Comparison of ENCODE assay signal across 1 cellular context in the genomic region with DNA sequence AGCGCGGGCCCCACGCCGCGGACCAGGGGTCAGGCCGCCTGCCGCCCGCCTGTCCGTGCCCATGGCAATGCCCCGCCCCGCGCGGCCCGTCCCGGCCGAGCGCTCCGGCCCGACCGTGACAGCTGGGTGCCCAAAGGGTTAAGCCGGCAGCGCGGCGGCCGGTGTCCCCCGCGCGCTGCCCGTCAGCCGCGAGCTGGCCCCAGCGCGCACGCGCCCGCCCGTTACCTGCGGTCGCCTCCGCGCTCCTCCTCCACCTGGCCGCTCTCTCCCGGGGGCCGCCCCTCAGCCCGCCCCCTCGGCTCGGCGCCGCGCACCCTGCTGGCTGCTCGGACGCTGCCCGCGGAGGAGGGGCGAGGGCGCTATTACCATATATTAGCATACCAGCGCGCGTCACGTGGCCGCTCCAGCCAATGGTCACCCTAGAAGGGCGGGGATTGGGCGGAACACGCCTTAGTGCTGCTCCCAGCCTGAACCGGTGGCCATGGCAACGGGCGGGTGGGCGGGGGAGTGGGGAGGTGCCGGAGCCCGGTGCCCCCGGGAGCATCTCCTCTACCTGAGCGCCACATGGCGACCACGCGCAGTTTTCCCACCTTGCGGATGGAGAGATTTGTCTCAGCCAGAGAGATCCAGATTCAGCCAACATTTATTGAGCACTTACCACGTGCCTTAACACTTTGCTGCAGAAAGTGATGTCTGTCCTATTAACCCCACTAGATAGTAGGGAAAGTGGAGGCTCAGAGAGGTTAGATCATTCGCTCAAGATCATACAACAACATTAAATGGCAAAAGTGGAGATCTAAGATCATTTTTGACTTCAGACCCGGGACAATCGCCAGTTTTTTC.
A peak's percentile ranks its signal among the peaks of the same experiment; 100 is the strongest.
TF ChIP-seq lines count a peak whose summit lies in the region.

A gene with protein sequence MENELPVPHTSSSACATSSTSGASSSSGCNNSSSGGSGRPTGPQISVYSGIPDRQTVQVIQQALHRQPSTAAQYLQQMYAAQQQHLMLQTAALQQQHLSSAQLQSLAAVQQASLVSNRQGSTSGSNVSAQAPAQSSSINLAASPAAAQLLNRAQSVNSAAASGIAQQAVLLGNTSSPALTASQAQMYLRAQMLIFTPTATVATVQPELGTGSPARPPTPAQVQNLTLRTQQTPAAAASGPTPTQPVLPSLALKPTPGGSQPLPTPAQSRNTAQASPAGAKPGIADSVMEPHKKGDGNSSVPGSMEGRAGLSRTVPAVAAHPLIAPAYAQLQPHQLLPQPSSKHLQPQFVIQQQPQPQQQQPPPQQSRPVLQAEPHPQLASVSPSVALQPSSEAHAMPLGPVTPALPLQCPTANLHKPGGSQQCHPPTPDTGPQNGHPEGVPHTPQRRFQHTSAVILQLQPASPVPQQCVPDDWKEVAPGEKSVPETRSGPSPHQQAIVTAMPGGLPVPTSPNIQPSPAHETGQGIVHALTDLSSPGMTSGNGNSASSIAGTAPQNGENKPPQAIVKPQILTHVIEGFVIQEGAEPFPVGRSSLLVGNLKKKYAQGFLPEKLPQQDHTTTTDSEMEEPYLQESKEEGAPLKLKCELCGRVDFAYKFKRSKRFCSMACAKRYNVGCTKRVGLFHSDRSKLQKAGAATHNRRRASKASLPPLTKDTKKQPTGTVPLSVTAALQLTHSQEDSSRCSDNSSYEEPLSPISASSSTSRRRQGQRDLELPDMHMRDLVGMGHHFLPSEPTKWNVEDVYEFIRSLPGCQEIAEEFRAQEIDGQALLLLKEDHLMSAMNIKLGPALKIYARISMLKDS (minus strand): TSS at position 345 of the 843 bp plus-strand sequence. CDS start 55,556 bp downstream, outside the sequence.

TF ChIP-seq in K562, 482 proteins besides CTCF, POLR2A, EP300 and RAD21 (continued from another document and continues in another):
- TF ChIP-seq ZNF785 (CRISPR knock-in tag; IDR thresholded peaks at IDR 0.05) = no peak
- no peak for TF ChIP-seq NR2F6 (CRISPR knock-in tag; IDR thresholded peaks at IDR 0.05)
- TF ChIP-seq, protein P1, sequence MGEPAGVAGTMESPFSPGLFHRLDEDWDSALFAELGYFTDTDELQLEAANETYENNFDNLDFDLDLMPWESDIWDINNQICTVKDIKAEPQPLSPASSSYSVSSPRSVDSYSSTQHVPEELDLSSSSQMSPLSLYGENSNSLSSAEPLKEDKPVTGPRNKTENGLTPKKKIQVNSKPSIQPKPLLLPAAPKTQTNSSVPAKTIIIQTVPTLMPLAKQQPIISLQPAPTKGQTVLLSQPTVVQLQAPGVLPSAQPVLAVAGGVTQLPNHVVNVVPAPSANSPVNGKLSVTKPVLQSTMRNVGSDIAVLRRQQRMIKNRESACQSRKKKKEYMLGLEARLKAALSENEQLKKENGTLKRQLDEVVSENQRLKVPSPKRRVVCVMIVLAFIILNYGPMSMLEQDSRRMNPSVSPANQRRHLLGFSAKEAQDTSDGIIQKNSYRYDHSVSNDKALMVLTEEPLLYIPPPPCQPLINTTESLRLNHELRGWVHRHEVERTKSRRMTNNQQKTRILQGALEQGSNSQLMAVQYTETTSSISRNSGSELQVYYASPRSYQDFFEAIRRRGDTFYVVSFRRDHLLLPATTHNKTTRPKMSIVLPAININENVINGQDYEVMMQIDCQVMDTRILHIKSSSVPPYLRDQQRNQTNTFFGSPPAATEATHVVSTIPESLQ (CRISPR knock-in tag; IDR thresholded peaks at IDR 0.05) = no peak
- TF ChIP-seq ZNF384 (IDR thresholded peaks at IDR 0.05; ENCODE audit: low read depth, low read length) = no peak
- TF ChIP-seq NR1H2 (CRISPR knock-in tag; IDR thresholded peaks at IDR 0.05) = no peak
- no peak for TF ChIP-seq CHD1 (IDR thresholded peaks at IDR 0.05; ENCODE audit: low read length)
- no peak for TF ChIP-seq ZNF311 (CRISPR knock-in tag; IDR thresholded peaks at IDR 0.05)
- TF ChIP-seq CCNT2 (IDR thresholded peaks at IDR 0.05; ENCODE audit: borderline replicate concordance, extremely low read depth, insufficient read length, low read depth, low read length) = peak; percentile 69
- no peak for TF ChIP-seq CHD4 (IDR thresholded peaks at IDR 0.05; ENCODE audit: insufficient read depth, insufficient replicate concordance, low read depth, low read length, poor library complexity, severe bottlenecking)
- TF ChIP-seq GTF2B (IDR thresholded peaks at IDR 0.05; ENCODE audit: extremely low read depth, insufficient read length) = no peak
- peak; percentile 42; the same call in 1 of the 2 replicates for TF ChIP-seq EGR1 (conservative IDR thresholded peaks at IDR 0.05)
- TF ChIP-seq CSDE1 (IDR thresholded peaks at IDR 0.05) = no peak
- TF ChIP-seq, protein P2, sequence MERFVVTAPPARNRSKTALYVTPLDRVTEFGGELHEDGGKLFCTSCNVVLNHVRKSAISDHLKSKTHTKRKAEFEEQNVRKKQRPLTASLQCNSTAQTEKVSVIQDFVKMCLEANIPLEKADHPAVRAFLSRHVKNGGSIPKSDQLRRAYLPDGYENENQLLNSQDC (CRISPR knock-in tag; IDR thresholded peaks at IDR 0.05) = no peak
- no peak for TF ChIP-seq HNRNPH1 (optimal IDR thresholded peaks at IDR 0.05; ENCODE audit: low read depth, low read length)
- TF ChIP-seq ELF4 (CRISPR knock-in tag; IDR thresholded peaks at IDR 0.05) = no peak
- peak; percentile 36 for TF ChIP-seq TBP (optimal IDR thresholded peaks at IDR 0.05; ENCODE audit: low read depth, low read length)
- no peak for TF ChIP-seq MIER1 (IDR thresholded peaks at IDR 0.05; ENCODE audit: low read depth)
- TF ChIP-seq ZNF280B (CRISPR knock-in tag; IDR thresholded peaks at IDR 0.05) = no peak
- no peak for TF ChIP-seq BCL6 (CRISPR knock-in tag; IDR thresholded peaks at IDR 0.05)
- no peak for TF ChIP-seq ZNF274 (IDR thresholded peaks at IDR 0.05; ENCODE audit: borderline replicate concordance, low read depth, low read length)
- TF ChIP-seq MYNN (IDR thresholded peaks at IDR 0.05) = no peak
- TF ChIP-seq MYNN (CRISPR knock-in tag; IDR thresholded peaks at IDR 0.05) = no peak
- TF ChIP-seq, protein P3, sequence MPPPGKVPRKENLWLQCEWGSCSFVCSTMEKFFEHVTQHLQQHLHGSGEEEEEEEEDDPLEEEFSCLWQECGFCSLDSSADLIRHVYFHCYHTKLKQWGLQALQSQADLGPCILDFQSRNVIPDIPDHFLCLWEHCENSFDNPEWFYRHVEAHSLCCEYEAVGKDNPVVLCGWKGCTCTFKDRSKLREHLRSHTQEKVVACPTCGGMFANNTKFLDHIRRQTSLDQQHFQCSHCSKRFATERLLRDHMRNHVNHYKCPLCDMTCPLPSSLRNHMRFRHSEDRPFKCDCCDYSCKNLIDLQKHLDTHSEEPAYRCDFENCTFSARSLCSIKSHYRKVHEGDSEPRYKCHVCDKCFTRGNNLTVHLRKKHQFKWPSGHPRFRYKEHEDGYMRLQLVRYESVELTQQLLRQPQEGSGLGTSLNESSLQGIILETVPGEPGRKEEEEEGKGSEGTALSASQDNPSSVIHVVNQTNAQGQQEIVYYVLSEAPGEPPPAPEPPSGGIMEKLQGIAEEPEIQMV (tag; conservative IDR thresholded peaks at IDR 0.05; ENCODE audit: low read depth) = no peak
- TF ChIP-seq ZNF584 (CRISPR knock-in tag; IDR thresholded peaks at IDR 0.05; ENCODE audit: low read depth) = no peak
- TF ChIP-seq TCF7L2 (IDR thresholded peaks at IDR 0.05; ENCODE audit: low read depth, low read length) = no peak
- no peak for TF ChIP-seq ILK (tag; IDR thresholded peaks at IDR 0.05; ENCODE audit: borderline replicate concordance, low read depth)
- TF ChIP-seq HDAC2 (IDR thresholded peaks at IDR 0.05) = no peak
- no peak for TF ChIP-seq PRMT5 (CRISPR knock-in tag; IDR thresholded peaks at IDR 0.05)
- peak in 1 of 2 experiments; percentile 25; a peak in 1 of 4 replicates for TF ChIP-seq SIN3A (IDR thresholded peaks at IDR 0.05; ENCODE audit: borderline replicate concordance in 2 of 2, control insufficient read depth in 1 of 2, low read depth in 2 of 2, low read length in 2 of 2)
- TF ChIP-seq ZNF583 (CRISPR knock-in tag; IDR thresholded peaks at IDR 0.05) = no peak
- TF ChIP-seq ZBTB9 (CRISPR knock-in tag; IDR thresholded peaks at IDR 0.05) = no peak
- no peak for TF ChIP-seq ZNF431 (CRISPR knock-in tag; IDR thresholded peaks at IDR 0.05)
- TF ChIP-seq MAFG (tag; conservative IDR thresholded peaks at IDR 0.05) = no peak
- TF ChIP-seq SFPQ (IDR thresholded peaks at IDR 0.05; ENCODE audit: low read depth, low read length) = no peak
- TF ChIP-seq MAZ (CRISPR knock-in tag; conservative IDR thresholded peaks at IDR 0.05 in 1 of 2, IDR thresholded peaks at IDR 0.05 in 1 of 2) = peak; percentile 80 to 84
- TF ChIP-seq RAD51 (IDR thresholded peaks at IDR 0.05; ENCODE audit: borderline replicate concordance, low read depth) = peak; percentile 84
- TF ChIP-seq ZBTB49 (CRISPR knock-in tag; IDR thresholded peaks at IDR 0.05; ENCODE audit: borderline replicate concordance) = no peak
- no peak for TF ChIP-seq ZNF408 (CRISPR knock-in tag; IDR thresholded peaks at IDR 0.05; ENCODE audit: low read depth)
- no peak for TF ChIP-seq MXD1 (CRISPR knock-in tag; IDR thresholded peaks at IDR 0.05; ENCODE audit: borderline replicate concordance, poor library complexity, severe bottlenecking)
- TF ChIP-seq ZNF24 (IDR thresholded peaks at IDR 0.05) = no peak
- peak; percentile 14 to 59 for TF ChIP-seq E2F6 (IDR thresholded peaks at IDR 0.05; ENCODE audit: borderline replicate concordance in 1 of 2, extremely low read depth in 1 of 2, insufficient read depth in 1 of 2, insufficient read length in 1 of 2, low read depth in 1 of 2, low read length in 1 of 2, poor library complexity in 1 of 2, severe bottlenecking in 1 of 2)
